Comparison of ENCODE assay signal across 9 cellular contexts in the genomic region with DNA sequence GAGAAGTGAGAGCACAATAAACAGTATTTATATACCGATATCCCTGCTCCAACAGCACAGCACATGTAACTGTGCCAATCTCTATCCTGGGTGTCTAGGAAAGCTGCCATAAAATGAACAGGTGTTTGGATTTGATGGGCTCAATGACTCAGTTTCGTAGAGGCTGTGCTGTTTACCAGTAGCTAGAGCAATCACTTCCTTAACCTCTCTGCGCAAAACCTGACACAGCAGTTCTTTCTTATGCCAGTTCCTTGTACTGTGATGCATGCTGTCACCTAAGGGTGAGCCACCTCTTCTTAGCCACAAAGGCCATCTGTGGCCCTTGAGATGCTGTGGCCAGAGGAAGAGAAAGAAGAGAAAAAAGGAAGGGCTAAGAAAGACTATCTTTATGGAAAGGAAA. TPM values are rescaled to one million over a fixed set of nuclear protein-coding genes. Genes with fewer than 3 reads are reported as not detected.
DNase-seq lines count a peak whose midpoint lies in the region; ATAC-seq lines count a peak whose summit lies in the region.
"Had no signal": no experiment of that assay in that cellular context is flagged by ENCODE, and none has a peak within 500 bp of the region (broad histone marks: within the 10 kb centered on the region; RNA-seq: fewer than 3 reads in every experiment).

No MANE protein-coding gene starts in this region.

- ATAC-seq in GM18502 (IDR thresholded peaks at IDR 0.05; ENCODE audit: poor library complexity, unreplicated experiment) (peak; percentile 79), GM21825 (IDR thresholded peaks at IDR 0.05; ENCODE audit: unreplicated experiment) (peak; percentile 42), left lobe of liver (peak; percentile 33), HG02571 (IDR thresholded peaks at IDR 0.05; ENCODE audit: unreplicated experiment) (no peak)

- DNase-seq in NCI-H1694 (lab: John Stamatoyannopoulos, UW) (peak; percentile 14), left lobe of liver (ENCODE audit: low spot score) (no peak), NCI-H1105 (lab: John Stamatoyannopoulos, UW) (no peak)
- no peak for DNase-seq in activated CD4-positive, CD25-positive, alpha-beta regulatory T cell treated with anti-CD3 and anti-CD28 coated beads, Interleukin-2, amount 50 U/mL, for 72 hours
- no peak for DNase-seq in stimulated activated CD8-positive, alpha-beta memory T cell treated with anti-CD3 and anti-CD28 coated beads, Interleukin-4, amount 100 ng/mL, for 48 hours
- DNase-seq: NCI-H1930 had no signal

RNA-seq across cellular contexts. Expression of a gene that starts 59.3 kb away (rescaled TPM):
- 5.4 TPM for total RNA-seq in left lobe of liver
